In the genomic region with DNA sequence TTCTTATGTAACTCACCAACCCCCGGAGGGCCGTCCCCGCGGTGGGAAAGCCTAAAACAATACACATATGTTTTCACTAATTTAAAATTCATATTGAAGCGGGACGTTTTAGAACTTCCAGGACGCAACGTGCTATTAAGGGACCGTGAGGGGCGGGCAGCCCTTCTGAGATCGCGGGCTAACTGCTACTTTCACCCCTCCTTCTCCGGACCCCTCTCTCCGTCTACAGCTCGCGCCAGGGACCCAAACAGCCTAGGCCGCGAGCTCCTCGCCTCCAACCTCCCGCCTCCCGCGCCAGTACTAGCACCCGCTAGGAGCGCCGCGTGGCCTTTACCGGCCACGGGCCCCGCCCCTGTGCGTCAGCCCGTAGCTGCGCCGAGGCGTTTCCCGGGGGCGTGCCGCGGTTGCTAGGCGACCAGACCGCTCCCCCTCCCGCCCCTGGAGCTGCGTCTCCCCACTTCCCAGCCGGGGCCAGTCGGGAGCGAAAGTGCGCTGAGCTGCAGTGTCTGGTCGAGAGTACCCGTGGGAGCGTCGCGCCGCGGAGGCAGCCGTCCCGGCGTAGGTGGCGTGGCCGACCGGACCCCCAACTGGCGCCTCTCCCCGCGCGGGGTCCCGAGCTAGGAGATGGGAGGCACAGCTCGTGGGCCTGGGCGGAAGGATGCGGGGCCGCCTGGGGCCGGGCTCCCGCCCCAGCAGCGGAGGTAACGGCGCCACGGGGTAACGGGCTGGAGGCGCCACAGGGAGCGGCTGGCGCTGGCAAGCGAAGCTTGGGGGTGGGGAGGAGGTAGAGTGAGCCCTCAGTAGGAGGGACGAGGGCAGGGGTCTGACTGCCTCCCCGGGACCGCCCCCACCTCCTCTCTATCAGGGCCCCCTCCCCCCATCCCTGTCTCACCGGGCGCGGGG, we compare ENCODE assay signal across 9 cellular contexts. TPM values are rescaled to one million over a fixed set of nuclear protein-coding genes. Genes with fewer than 3 reads are reported as not detected.
A peak's percentile ranks its signal among the peaks of the same experiment; 100 is the strongest.
DNase-seq lines count a peak whose midpoint lies in the region; ATAC-seq, FAIRE-seq and TF ChIP-seq lines count a peak whose summit lies in the region.
"Had no signal": no experiment of that assay in that cellular context is flagged by ENCODE, and none has a peak within 500 bp of the region (broad histone marks: within the 10 kb centered on the region; RNA-seq: fewer than 3 reads in every experiment).

Gene DYRK3, plus strand, starts transcription at position 457 of the 903 bp plus-strand sequence. Its CDS starts 168 bp downstream, at position 625.

- TF ChIP-seq CTCF in keratinocyte (optimal IDR thresholded peaks at IDR 0.05 in 1 of 3, IDR thresholded peaks at IDR 0.05 in 1 of 3, conservative IDR thresholded peaks at IDR 0.05 in 1 of 3; ENCODE audit: extremely low read depth in 1 of 3, insufficient read depth in 2 of 3, low read length in 3 of 3): peak in 1 of 3 experiments; percentile 18

- H3K9me1 ChIP-seq in keratinocyte (ENCODE audit: control insufficient read depth, extremely low read depth, insufficient read depth, low read length): no peaks in the 10 kb centered on the region

- no peaks in the 10 kb centered on the region for H3K36me3 ChIP-seq in keratinocyte (ENCODE audit: control insufficient read depth in 2 of 2, extremely low read depth in 1 of 2, insufficient read depth in 2 of 2, low read length in 2 of 2)

- H2AFZ ChIP-seq in keratinocyte (ENCODE audit: control insufficient read depth, low read length): peak within 1 kb of the TSS; percentile 73

- H3K27me3 ChIP-seq in keratinocyte (ENCODE audit: control insufficient read depth, extremely low read depth, insufficient read depth, low read length): no peaks in the 10 kb centered on the region

- peaks cover 33% of the 10 kb centered on the region for H3K4me1 ChIP-seq in keratinocyte (ENCODE audit: control insufficient read depth, extremely low read depth, insufficient read depth, low read length)

- H4K20me1 ChIP-seq in keratinocyte (ENCODE audit: control insufficient read depth, extremely low read depth, insufficient read depth, low read length): no peaks in the 10 kb centered on the region

- peak; percentile 73 to 82 for DNase-seq in AML-193 (lab: John Stamatoyannopoulos, UW)
- DNase-seq in NCI-H446 (lab: John Stamatoyannopoulos, UW): peak; percentile 75 to 97
- peak; percentile 90 for DNase-seq in activated CD4-positive, CD25-positive, alpha-beta regulatory T cell treated with anti-CD3 and anti-CD28 coated beads, Interleukin-2, amount 50 U/mL, for 72 hours
- DNase-seq in cerebellar cortex (ENCODE audit: low spot score): peak; percentile 86
- peak; percentile 67 for DNase-seq in keratinocyte (ENCODE audit: low read depth, low spot score)
- DNase-seq in stimulated activated CD4-positive, alpha-beta T cell treated with anti-CD3 and anti-CD28 coated beads, Interleukin-12 subunit alpha, Interleukin-12 subunit beta, amount 100 ng/mL, for 48 hours (ENCODE audit: low read depth in 2 of 3, low spot score in 1 of 3): peak; percentile 90 to 96 (median 91)

- dilution Hi-C loops in keratinocyte (cut with MboI; ENCODE audit: extremely low pct_ligation_motif_present, low sequenced_read_pairs): no loop called here

- peak within 1 kb of the TSS; percentile 88 for H3K4me2 ChIP-seq in keratinocyte (ENCODE audit: control insufficient read depth, extremely low read depth, insufficient read depth, low read depth, low read length)

- FAIRE-seq in keratinocyte (lab: Jason Lieb, UNC): no peak
- FAIRE-seq: endometrium had no signal

- peak; percentile 93 for ATAC-seq in GM19035 (IDR thresholded peaks at IDR 0.05; ENCODE audit: unreplicated experiment)
- peak; percentile 89 for ATAC-seq in HG03342 (IDR thresholded peaks at IDR 0.05; ENCODE audit: unreplicated experiment)

- peak within 1 kb of the TSS; percentile 80 for H3K9ac ChIP-seq in keratinocyte (ENCODE audit: control insufficient read depth, extremely low read depth, insufficient read depth, low read length)

- H3K9me3 ChIP-seq in keratinocyte (ENCODE audit: control insufficient read depth, low read depth, low read length): no peaks in the 10 kb centered on the region

- peak within 1 kb of the TSS; percentile 98 for H3K27ac ChIP-seq in keratinocyte (ENCODE audit: control insufficient read depth, insufficient read depth, low read length)

- H3K79me2 ChIP-seq in keratinocyte (ENCODE audit: control insufficient read depth, insufficient read depth, low read length): peaks cover 15% of the 10 kb centered on the region

- peak within 1 kb of the TSS; percentile 72 to 87 (median 76) for H3K4me3 ChIP-seq in keratinocyte (ENCODE audit: control insufficient read depth in 2 of 3, extremely low read depth in 1 of 3, insufficient read depth in 2 of 3, low read depth in 1 of 3, low read length in 3 of 3)

RNA-seq across cellular contexts. Expression of gene DYRK3, which starts in this region (rescaled TPM):
- 9.9 to 15.0 TPM (median 11.8 TPM) in 3 replicates for polyA plus RNA-seq in keratinocyte
- 5.2 TPM for polyA plus RNA-seq in keratinocyte (2011; ENCODE audit: low read depth)
- polyA plus RNA-seq in keratinocyte (2011; cell fraction: cytosol; rRNA removed): 7.7 and 11.3 TPM in 2 replicates
- polyA plus RNA-seq in keratinocyte (2011; cell fraction: nucleus; rRNA removed): 12.3 and 13.7 TPM in 2 replicates
- polyA plus RNA-seq in keratinocyte (2012; ENCODE audit: low replicate concordance): 5.4 and 14.0 TPM in 2 replicates
- 9.4 to 17.9 TPM (median 14.7 TPM) in 3 replicates for polyA minus RNA-seq in keratinocyte
- polyA minus RNA-seq in keratinocyte (2011; cell fraction: cytosol; rRNA and poly(A)+ RNA removed): 15.3 TPM
- polyA minus RNA-seq in keratinocyte (2011; cell fraction: nucleus; rRNA and poly(A)+ RNA removed): 13.9 and 24.7 TPM in 2 replicates

Comparison
In these comparisons a context has a peak if more than half of its experiments do, and no peak if none do; other contexts are left out.
1. Peak in every context shown above with its lines: DNase-seq, ATAC-seq, H3K4me3 ChIP-seq and H3K27ac ChIP-seq.